In the genomic region with DNA sequence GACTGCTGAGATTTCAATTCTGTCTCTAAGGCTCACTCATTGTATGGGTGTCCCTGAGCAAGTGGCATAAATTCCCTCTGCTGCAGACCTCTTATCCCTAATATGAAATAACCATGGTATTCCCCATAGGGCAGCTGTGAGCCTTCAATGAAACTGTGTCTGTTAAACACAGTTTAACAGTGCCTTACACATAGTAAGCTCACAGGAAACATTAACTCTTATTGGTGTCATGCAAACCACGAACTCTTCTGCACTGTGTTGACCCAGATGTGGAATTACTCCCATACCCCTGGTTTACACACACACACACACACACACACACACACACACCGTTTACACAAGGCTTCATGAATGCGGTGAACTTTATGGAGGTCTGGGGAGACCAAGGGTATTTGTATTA, we compare ENCODE assay signal across 23 cellular contexts. TPM values are rescaled to one million over a fixed set of nuclear protein-coding genes. Genes with fewer than 3 reads are reported as not detected.
"Had no signal": no experiment of that assay in that cellular context is flagged by ENCODE, and none has a peak within 500 bp of the region (broad histone marks: within the 10 kb centered on the region; RNA-seq: fewer than 3 reads in every experiment).

No MANE protein-coding gene starts in this region.

- ATAC-seq: activated T-cell treated with anti-CD3 and anti-CD28 coated beads, Interleukin-2, amount 50 U/mL, for 72 hours; Right ventricle myocardium inferior had no signal

- DNase-seq: activated CD4-positive, alpha-beta memory T cell treated with anti-CD3 and anti-CD28 coated beads for 36 hours; activated CD4-positive, alpha-beta T cell treated with anti-CD3 and anti-CD28 coated beads, Interleukin-2, amount 10 ng/mL, durations not matched to agents 7 days and 5 days; activated CD4-positive, CD25-positive, alpha-beta regulatory T cell; activated CD8-positive, alpha-beta memory T cell treated with anti-CD3 and anti-CD28 coated beads, Interleukin-2, amount 50 U/mL, for 4 hours; activated gamma-delta T cell treated with Interleukin-2 at 50 U/mL for 16 hours; activated naive CD4-positive, alpha-beta T cell treated with anti-CD3 and anti-CD28 coated beads, Interleukin-2, amount 10 ng/mL, durations not matched to agents 7 days and 5 days; activated naive CD8-positive, alpha-beta T cell treated with anti-CD3 and anti-CD28 coated beads for 36 hours; activated T-cell treated with anti-CD3 and anti-CD28 coated beads, Interleukin-2, amount 50 U/mL, for 72 hours; cerebellar nuclear complex; NCI-H1105 treated with DMSO at 0.1 percent for 48 hours; NCI-H1436 treated with DMSO at 0.1 percent for 48 hours; NCI-H187; NCI-H2081; NCI-H510A treated with DMSO at 0.1 percent for 48 hours; NCI-H69; RPMI8226; SJCRH30; SK-N-SH; T-helper 1 cell had no signal

- H3K9ac ChIP-seq: SK-N-SH had no signal

- H3K27ac Mint-ChIP-seq: activated CD4-positive, alpha-beta memory T cell treated with anti-CD3 and anti-CD28 coated beads for 36 hours; activated CD4-positive, alpha-beta T cell treated with anti-CD3 and anti-CD28 coated beads, Interleukin-2, amount 10 ng/mL, durations not matched to agents 7 days and 5 days; activated naive CD4-positive, alpha-beta T cell treated with anti-CD3 and anti-CD28 coated beads, Interleukin-2, amount 10 ng/mL, durations not matched to agents 7 days and 5 days; activated naive CD8-positive, alpha-beta T cell treated with anti-CD3 and anti-CD28 coated beads for 36 hours; activated T-cell treated with anti-CD3 and anti-CD28 coated beads, Interleukin-2, amount 50 U/mL, for 72 hours; activated T-helper 2 cell treated with anti-CD3 and anti-CD28 coated beads, Interferon-gamma antibody, Interleukin-2, Interleukin-4, amounts not matched to agents 10 μg/mL and 5 μg/mL and 100 μg/mL, durations not matched to agents 14 hours and 24 hours and 36 hours had no signal

- H3K27ac ChIP-seq: SJCRH30, VCaP had no signal

- H3K36me3 ChIP-seq: SJCRH30 had no signal

- H3K36me3 Mint-ChIP-seq: activated CD4-positive, alpha-beta memory T cell treated with anti-CD3 and anti-CD28 coated beads for 36 hours; activated naive CD4-positive, alpha-beta T cell treated with anti-CD3 and anti-CD28 coated beads, Interleukin-2, amount 10 ng/mL, durations not matched to agents 7 days and 5 days; activated naive CD8-positive, alpha-beta T cell treated with anti-CD3 and anti-CD28 coated beads for 36 hours had no signal

- H3K4me3 Mint-ChIP-seq: activated CD4-positive, alpha-beta memory T cell treated with anti-CD3 and anti-CD28 coated beads for 36 hours; activated CD4-positive, alpha-beta T cell treated with anti-CD3 and anti-CD28 coated beads, Interleukin-2, amount 10 ng/mL, durations not matched to agents 7 days and 5 days; activated naive CD4-positive, alpha-beta T cell treated with anti-CD3 and anti-CD28 coated beads, Interleukin-2, amount 10 ng/mL, durations not matched to agents 7 days and 5 days; activated naive CD8-positive, alpha-beta T cell treated with anti-CD3 and anti-CD28 coated beads for 36 hours; activated T-cell treated with anti-CD3 and anti-CD28 coated beads, Interleukin-2, amount 50 U/mL, for 72 hours had no signal

- H3K4me1 Mint-ChIP-seq: activated CD4-positive, alpha-beta T cell treated with anti-CD3 and anti-CD28 coated beads, Interleukin-2, amount 10 ng/mL, durations not matched to agents 7 days and 5 days; activated naive CD4-positive, alpha-beta T cell treated with anti-CD3 and anti-CD28 coated beads, Interleukin-2, amount 10 ng/mL, durations not matched to agents 7 days and 5 days; activated naive CD8-positive, alpha-beta T cell treated with anti-CD3 and anti-CD28 coated beads for 36 hours had no signal

- H3K9me2 ChIP-seq: SK-N-SH had no signal

- H3K9me3 ChIP-seq: SJCRH30, SK-N-SH had no signal

- H3K9me3 Mint-ChIP-seq: activated CD4-positive, alpha-beta memory T cell treated with anti-CD3 and anti-CD28 coated beads for 36 hours; activated CD4-positive, alpha-beta T cell treated with anti-CD3 and anti-CD28 coated beads, Interleukin-2, amount 10 ng/mL, durations not matched to agents 7 days and 5 days; activated naive CD4-positive, alpha-beta T cell treated with anti-CD3 and anti-CD28 coated beads, Interleukin-2, amount 10 ng/mL, durations not matched to agents 7 days and 5 days; activated naive CD8-positive, alpha-beta T cell treated with anti-CD3 and anti-CD28 coated beads for 36 hours; activated T-cell treated with anti-CD3 and anti-CD28 coated beads, Interleukin-2, amount 50 U/mL, for 72 hours; activated T-helper 2 cell treated with anti-CD3 and anti-CD28 coated beads, Interferon-gamma antibody, Interleukin-2, Interleukin-4, amounts not matched to agents 10 μg/mL and 5 μg/mL and 100 μg/mL, durations not matched to agents 14 hours and 24 hours and 36 hours had no signal

- H3K27me3 ChIP-seq: SJCRH30 had no signal

- H3K4me3 ChIP-seq: SJCRH30 had no signal

- H3K4me2 ChIP-seq: SK-N-SH had no signal

RNA-seq across cellular contexts. Expression of a gene that starts 23.2 kb away (rescaled TPM):
- total RNA-seq: activated CD4-positive, alpha-beta memory T cell treated with anti-CD3 and anti-CD28 coated beads for 36 hours; activated CD4-positive, alpha-beta T cell treated with anti-CD3 and anti-CD28 coated beads, Interleukin-2, amount 10 ng/mL, durations not matched to agents 7 days and 5 days; activated naive CD8-positive, alpha-beta T cell treated with anti-CD3 and anti-CD28 coated beads for 36 hours; activated T-cell treated with anti-CD3 and anti-CD28 coated beads, Interleukin-2, amount 50 U/mL, for 72 hours; activated T-helper 2 cell treated with anti-CD3 and anti-CD28 coated beads, Interferon-gamma antibody, Interleukin-2, Interleukin-4, amounts not matched to agents 10 μg/mL and 5 μg/mL and 100 μg/mL, durations not matched to agents 14 hours and 24 hours and 36 hours; T-helper 2 cell treated with Interferon-gamma antibody and Interleukin-4, amounts not matched to agents 100 ng/mL and 5 ng/mL, for 36 hours had no signal
